14 cellular contexts compared by ENCODE assay signal in the genomic region with DNA sequence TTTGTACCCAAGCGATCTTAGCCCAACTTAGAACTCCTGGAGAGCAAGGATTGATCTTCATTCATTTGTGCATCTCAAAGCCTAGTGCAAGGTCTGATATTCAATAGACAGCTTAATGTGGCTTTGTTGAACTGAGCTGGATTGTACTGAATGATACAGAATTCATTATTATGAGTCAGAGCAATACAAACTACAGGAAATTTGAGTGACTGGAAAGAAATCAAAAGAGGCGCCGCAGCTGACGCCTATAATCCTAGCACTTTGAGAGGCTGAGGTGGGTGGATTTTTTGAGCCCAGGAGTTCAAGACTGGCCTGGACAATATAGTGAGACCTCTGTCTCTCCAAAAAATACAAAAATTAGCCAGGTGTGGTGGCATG.
"Had no signal": no experiment of that assay in that cellular context is flagged by ENCODE, and none has a peak within 500 bp of the region (broad histone marks: within the 10 kb centered on the region; RNA-seq: fewer than 3 reads in every experiment).

No MANE protein-coding gene starts in this region.

- ATAC-seq: activated CD8-positive, alpha-beta T cell treated with anti-CD3 and anti-CD28 coated beads, Interleukin-2, amount 10 ng/mL, durations not matched to agents 7 days and 5 days; gastroesophageal sphincter; naive thymus-derived CD4-positive, alpha-beta T cell; right cardiac atrium; stimulated activated effector memory CD8-positive, alpha-beta T cell treated with anti-CD3 and anti-CD28 coated beads, Interleukin-12 subunit alpha, Interleukin-12 subunit beta, amount 100 ng/mL, for 72 hours had no signal

- H3K27me3 ChIP-seq: gastroesophageal sphincter had no signal

- H3K27ac ChIP-seq: epithelial cell of prostate, gastroesophageal sphincter had no signal

- DNase-seq: activated CD4-positive, alpha-beta T cell treated with anti-CD3 and anti-CD28 coated beads for 1 hour; activated CD8-positive, alpha-beta memory T cell treated with anti-CD3 and anti-CD28 coated beads, Interleukin-2, amount 50 U/mL, for 48 hours; activated CD8-positive, alpha-beta T cell treated with anti-CD3 and anti-CD28 coated beads, Interleukin-2, amount 10 ng/mL, durations not matched to agents 7 days and 5 days; activated naive CD8-positive, alpha-beta T cell treated with anti-CD3 and anti-CD28 coated beads, Interleukin-2, amount 10 ng/mL, durations not matched to agents 7 days and 5 days; anterior cingulate cortex; cortex of kidney; effector memory CD4-positive, alpha-beta T cell; midbrain; naive thymus-derived CD4-positive, alpha-beta T cell; trophoblast cell had no signal

- H3K36me3 ChIP-seq: gastroesophageal sphincter had no signal

- H3K4me3 ChIP-seq: gastroesophageal sphincter had no signal

- H3K9me3 ChIP-seq: gastroesophageal sphincter had no signal
